Comparison of ENCODE assay signal across 26 cellular contexts in genomic region chr6:26130581-26131247, GRCh38. TPM values are rescaled to one million over a fixed set of nuclear protein-coding genes. Genes with fewer than 3 reads are reported as not detected.
DNase-seq lines count a peak whose midpoint lies in the region; ATAC-seq, FAIRE-seq and TF ChIP-seq lines count a peak whose summit lies in the region.
"Had no signal": no experiment of that assay in that cellular context is flagged by ENCODE, and none has a peak within 500 bp of the region (broad histone marks: within the 10 kb centered on the region; RNA-seq: fewer than 3 reads in every experiment).

No MANE protein-coding gene starts in this region.

- H3K9me3 ChIP-seq in HCT116 (ENCODE audit: control insufficient read depth in 1 of 2, insufficient read depth in 1 of 2, low read depth in 1 of 2, low read length in 2 of 2): no peaks in the 10 kb centered on the region
- H3K9me3 ChIP-seq in astrocyte (ENCODE audit: insufficient read depth, low read depth, low read length): no peaks in the 10 kb centered on the region
- H3K9me3 ChIP-seq in WERI-Rb-1 (ENCODE audit: severe bottlenecking): no peaks in the 10 kb centered on the region
- H3K9me3 ChIP-seq: colonic mucosa, lower lobe of right lung, transverse colon had no signal

- no peak for TF ChIP-seq RAD21 in HCT116 (IDR thresholded peaks at IDR 0.05; ENCODE audit: low read depth)

- H2AFZ ChIP-seq in HCT116 (ENCODE audit: low read depth, low read length, poor library complexity, severe bottlenecking) (no peak overlapping the region), astrocyte (ENCODE audit: low read depth, low read length) (no peak overlapping the region)

- H3K4me3 ChIP-seq in HCT116 (replicated peaks in 1 of 2; ENCODE audit: low read depth in 1 of 2, low read length in 2 of 2) (no peak overlapping the region), astrocyte (ENCODE audit: insufficient read depth, low read depth, low read length) (no peak overlapping the region), WERI-Rb-1 (ENCODE audit: low read depth, low read length) (no peak overlapping the region)
- H3K4me3 ChIP-seq: colonic mucosa, lower lobe of right lung, skin epidermis, transverse colon had no signal

- CTCF ChIA-PET in HCT116 (lab: Charles Lee): no interaction called here

- no peak overlapping the region for H3K27ac ChIP-seq in HCT116 (ENCODE audit: low read depth, low read length)
- H3K27ac ChIP-seq in astrocyte (ENCODE audit: low read depth, low read length): no peak overlapping the region
- no peak overlapping the region for H3K27ac ChIP-seq in WERI-Rb-1
- H3K27ac ChIP-seq: 22Rv1, colonic mucosa, lower lobe of right lung, transverse colon had no signal

- peak; percentile 21 for DNase-seq in NCI-H2171 treated with DMSO at 0.1 percent for 48 hours (lab: John Stamatoyannopoulos, UW)
- no peak for DNase-seq in NCI-H2171 (lab: John Stamatoyannopoulos, UW)
- no peak for DNase-seq in HCT116 (ENCODE audit: low read depth, low spot score)
- DNase-seq in astrocyte (ENCODE audit: low read depth): no peak
- DNase-seq in naive thymus-derived CD8-positive, alpha-beta T cell: no peak
- DNase-seq in NCI-H1694 treated with DMSO at 0.1 percent for 48 hours (lab: John Stamatoyannopoulos, UW): no peak
- no peak for DNase-seq in NOMO-1 treated with dmso at 0.1 percent for 144 hours (lab: John Stamatoyannopoulos, UW; ENCODE audit: unreplicated experiment)
- no peak for DNase-seq in WERI-Rb-1
- DNase-seq: activated CD4-positive, alpha-beta T cell treated with anti-CD3 and anti-CD28 coated beads for 4 hours; activated CD8-positive, alpha-beta memory T cell treated with anti-CD3 and anti-CD28 coated beads, Interleukin-2, amount 50 U/mL, for 4 hours; colonic mucosa; effector memory CD8-positive, alpha-beta T cell; HCEC 1CT; IMR-90; kidney; lower lobe of right lung; NCI-H1417; NCI-H524; occipital lobe; SHP77; stimulated activated CD4-positive, alpha-beta T cell treated with anti-CD3 and anti-CD28 coated beads, Interleukin-2, amount 100 ng/mL, for 48 hours; stimulated activated naive CD4-positive, alpha-beta T cell treated with Interleukin-2 at 50 U/mL for 16 hours; transverse colon had no signal

- H3K27me3 Mint-ChIP-seq in astrocyte (ENCODE audit: low read depth, unreplicated experiment): no peaks in the 10 kb centered on the region
- H3K27me3 Mint-ChIP-seq in naive thymus-derived CD8-positive, alpha-beta T cell: no peaks in the 10 kb centered on the region
- H3K27me3 Mint-ChIP-seq: effector memory CD8-positive, alpha-beta T cell had no signal

- no peaks in the 10 kb centered on the region for H3K9me3 Mint-ChIP-seq in astrocyte (ENCODE audit: unreplicated experiment)
- peaks cover 0 to 2% (median 0%) of the 10 kb centered on the region in 9 donors for H3K9me3 Mint-ChIP-seq in naive thymus-derived CD8-positive, alpha-beta T cell
- H3K9me3 Mint-ChIP-seq: effector memory CD8-positive, alpha-beta T cell had no signal

- intact Hi-C loops in HCT116 (cut with micrococcal nuclease): no loop called here

- BruUV-seq in HCT116 (replicated peaks; lab: Mats Ljungman, UMichigan): no TSS peak

- H3K4me1 ChIP-seq in HCT116 (ENCODE audit: control insufficient read depth in 1 of 2, insufficient read depth in 2 of 2, low read length in 2 of 2) (peaks cover 6 to 30% of the 10 kb centered on the region in 2 experiments), astrocyte (ENCODE audit: insufficient read depth, low read length) (peaks cover 5% of the 10 kb centered on the region)

- ATAC-seq in HCT116: no peak
- no peak for ATAC-seq in naive thymus-derived CD8-positive, alpha-beta T cell
- ATAC-seq: effector memory CD8-positive, alpha-beta T cell; lower lobe of right lung had no signal

- H3K79me2 ChIP-seq in HCT116 (ENCODE audit: insufficient read depth, low read length) (peaks cover 8% of the 10 kb centered on the region), astrocyte (ENCODE audit: insufficient read depth, low read length) (peaks cover 27% of the 10 kb centered on the region)

- no peak for TF ChIP-seq POLR2A in HCT116 (IDR thresholded peaks at IDR 0.05; ENCODE audit: borderline replicate concordance, extremely low read depth, insufficient read depth, insufficient read length)

- peaks cover 31% of the 10 kb centered on the region for H3K36me3 Mint-ChIP-seq in astrocyte (ENCODE audit: low read depth, unreplicated experiment)
- H3K36me3 Mint-ChIP-seq in naive thymus-derived CD8-positive, alpha-beta T cell: peaks cover 13 to 44% (median 25%) of the 10 kb centered on the region in 3 donors

- H3K36me3 ChIP-seq in HCT116 (ENCODE audit: control insufficient read depth in 1 of 2, insufficient read depth in 2 of 2, low read length in 2 of 2): no peaks in the 10 kb centered on the region
- H3K36me3 ChIP-seq in astrocyte (ENCODE audit: insufficient read depth, low read length): no peaks in the 10 kb centered on the region
- peaks cover 81% of the 10 kb centered on the region for H3K36me3 ChIP-seq in WERI-Rb-1
- H3K36me3 ChIP-seq: colonic mucosa had no signal

- no peak for TF ChIP-seq CTCF in HCT116 (IDR thresholded peaks at IDR 0.05 in 2 of 3, conservative IDR thresholded peaks at IDR 0.05 in 1 of 3; ENCODE audit: borderline replicate concordance in 1 of 3, insufficient read depth in 1 of 3, low read depth in 2 of 3, low read length in 2 of 3)
- TF ChIP-seq CTCF in astrocyte (IDR thresholded peaks at IDR 0.05; ENCODE audit: insufficient read depth, low read depth, low read length): no peak
- TF ChIP-seq CTCF in WERI-Rb-1 (IDR thresholded peaks at IDR 0.05; ENCODE audit: low read depth, low read length): no peak

- H3K27me3 ChIP-seq in HCT116 (ENCODE audit: insufficient read depth, low read length) (no peaks in the 10 kb centered on the region), astrocyte (ENCODE audit: insufficient read depth, low read length) (no peaks in the 10 kb centered on the region), WERI-Rb-1 (ENCODE audit: insufficient read depth, low read depth, severe bottlenecking) (no peaks in the 10 kb centered on the region)
- H3K27me3 ChIP-seq: colonic mucosa, transverse colon had no signal

- H3K4me3 Mint-ChIP-seq in astrocyte (ENCODE audit: unreplicated experiment): peak overlapping the region; percentile 45
- H3K4me3 Mint-ChIP-seq in naive thymus-derived CD8-positive, alpha-beta T cell: peak overlapping the region in 5 of 10 donors; percentile 3 to 51 (median 36)
- H3K4me3 Mint-ChIP-seq: effector memory CD8-positive, alpha-beta T cell had no signal

- POLR2A ChIA-PET in HCT116 (lab: Charles Lee): interaction anchor here (1.6 kb wide), 1 partner anchor 26 kb away, joined by 12 read pairs; a partner anchor contains a TSS
- POLR2A ChIA-PET in naive thymus-derived CD8-positive, alpha-beta T cell (lab: Charles Lee): interaction anchor here (0.5 to 12.6 kb wide), 3 partner anchors 27 to 66 kb away, joined by 3 to 1613 read pairs (median 3); a partner anchor contains a TSS

- H3K4me1 Mint-ChIP-seq in astrocyte (ENCODE audit: low read depth, unreplicated experiment): peaks cover 18% of the 10 kb centered on the region
- peaks cover 33 to 71% (median 61%) of the 10 kb centered on the region in 4 donors for H3K4me1 Mint-ChIP-seq in naive thymus-derived CD8-positive, alpha-beta T cell

- no peaks in the 10 kb centered on the region for H3K9me2 ChIP-seq in HCT116 (ENCODE audit: insufficient read depth)

- H3K27ac Mint-ChIP-seq in astrocyte (ENCODE audit: unreplicated experiment): no peak overlapping the region
- peak overlapping the region; percentile 13 to 84 (median 63) for H3K27ac Mint-ChIP-seq in naive thymus-derived CD8-positive, alpha-beta T cell

- H3K4me2 ChIP-seq in HCT116 (ENCODE audit: low read length) (peak overlapping the region; percentile 32; the same call in 1 of the 2 replicates), astrocyte (ENCODE audit: low read length) (no peak overlapping the region)

- RAD21 ChIA-PET in HCT116 (lab: Charles Lee; ENCODE audit: low non-redundant PET in 1 of 2, low total read pairs in 2 of 2, uncharacterized antibody in 2 of 2, unreplicated experiment in 2 of 2): no interaction called here

- FAIRE-seq in astrocyte (lab: Jason Lieb, UNC): no peak
- FAIRE-seq: kidney, TTC549 had no signal

- H3K9ac ChIP-seq in HCT116 (ENCODE audit: low read length) (no peak overlapping the region), astrocyte (ENCODE audit: low read length) (no peak overlapping the region)

- H4K20me1 ChIP-seq in HCT116 (ENCODE audit: insufficient read depth): no peaks in the 10 kb centered on the region
- peaks cover 20% of the 10 kb centered on the region for H4K20me1 ChIP-seq in astrocyte (ENCODE audit: insufficient read depth, low read length)

TF ChIP-seq in HCT116, 20 proteins besides CTCF, POLR2A, EP300 and RAD21:
- TF ChIP-seq ZNF274 (IDR thresholded peaks at IDR 0.05; ENCODE audit: low read depth, low read length): no peak
- TF ChIP-seq POLR2AphosphoS5 (IDR thresholded peaks at IDR 0.05; ENCODE audit: low read depth, low read length): no peak
- no peak for TF ChIP-seq FOSL1 (IDR thresholded peaks at IDR 0.05; ENCODE audit: low read depth)
- no peak for TF ChIP-seq JUND (IDR thresholded peaks at IDR 0.05)
- TF ChIP-seq SIN3A (IDR thresholded peaks at IDR 0.05; ENCODE audit: low read depth): no peak
TF ChIP-seq in HCT116: peak in this region for 0.

RNA-seq across cellular contexts. Expression of gene HFE, which starts 43.5 kb away (rescaled TPM):
- total RNA-seq in HCT116 (2021; ENCODE audit: unreplicated experiment) (9.8 TPM), astrocyte (5.7 and 7.7 TPM in 2 replicates)
- polyA plus RNA-seq in HCT116 (2012): 12.0 and 13.4 TPM in 2 replicates
- 1 to 10 TPM; 1.3 to 1.6 TPM for total RNA-seq in naive thymus-derived CD8-positive, alpha-beta T cell
- polyA plus RNA-seq in naive thymus-derived CD8-positive, alpha-beta T cell: 1 to 10 TPM in 2 of 3 donors, under 1 TPM in 1; 0.68 to 3.8 (median 1.8) TPM
